Comparison of ENCODE assay signal across 1 cellular context in genomic region chr14:102776761-102777710, GRCh38.
TF ChIP-seq lines count a peak whose summit lies in the region.

Gene TRAF3, plus strand, starts transcription at chr14:102777449. Its CDS starts 92,753 bp downstream, at chr14:102870202.

TF ChIP-seq in K562, 482 proteins besides CTCF, POLR2A, EP300 and RAD21 (continued from another document):
- TF ChIP-seq ZBTB40 (IDR thresholded peaks at IDR 0.05) (0 out of 2 replicates have a peak, but pooled peaks have one; percentile 18), ZBTB40 (CRISPR knock-in tag; IDR thresholded peaks at IDR 0.05) (no peak), ZBTB33 (CRISPR knock-in tag; IDR thresholded peaks at IDR 0.05) (peak; percentile 97), RFX1 (IDR thresholded peaks at IDR 0.05) (no peak), ZNF263 (CRISPR knock-in tag; IDR thresholded peaks at IDR 0.05; ENCODE audit: borderline replicate concordance) (no peak), ZNF12 (CRISPR knock-in tag; IDR thresholded peaks at IDR 0.05) (no peak), KDM2B (CRISPR knock-in tag; IDR thresholded peaks at IDR 0.05) (no peak), ZBTB17 (CRISPR knock-in tag; IDR thresholded peaks at IDR 0.05) (no peak), ZNF639 (CRISPR knock-in tag; conservative IDR thresholded peaks at IDR 0.05 in 1 of 2, IDR thresholded peaks at IDR 0.05 in 1 of 2) (peak in 1 of 2 experiments; percentile 82; a peak in 2 of 4 replicates), ZNF586 (CRISPR knock-in tag; conservative IDR thresholded peaks at IDR 0.05) (no peak), NR1H2 (CRISPR knock-in tag; IDR thresholded peaks at IDR 0.05) (no peak), GATA2 (CRISPR knock-in tag; IDR thresholded peaks at IDR 0.05) (no peak), BCL6 (CRISPR knock-in tag; IDR thresholded peaks at IDR 0.05) (no peak), FUS (optimal IDR thresholded peaks at IDR 0.05; ENCODE audit: low read depth, low read length) (no peak), CLOCK (CRISPR knock-in tag; IDR thresholded peaks at IDR 0.05; ENCODE audit: borderline replicate concordance) (no peak), ZNF766 (CRISPR knock-in tag; conservative IDR thresholded peaks at IDR 0.05) (peak; percentile 66), MEF2A (IDR thresholded peaks at IDR 0.05; ENCODE audit: control insufficient read depth, low read depth, low read length) (no peak), FOSL1 (tag; conservative IDR thresholded peaks at IDR 0.05) (no peak), NFYB (IDR thresholded peaks at IDR 0.05; ENCODE audit: extremely low read depth, insufficient read length) (no peak), FOXP1 (CRISPR knock-in tag; IDR thresholded peaks at IDR 0.05) (no peak), SAP30 (IDR thresholded peaks at IDR 0.05; ENCODE audit: borderline replicate concordance, insufficient read depth, low read depth, low read length, poor library complexity, severe bottlenecking) (no peak), MGA (IDR thresholded peaks at IDR 0.05) (no peak; the same call in 1 of the 2 replicates), FOXM1 (IDR thresholded peaks at IDR 0.05; ENCODE audit: low read depth) (no peak), FOXM1 (CRISPR knock-in tag; IDR thresholded peaks at IDR 0.05; ENCODE audit: low read depth) (no peak)
